In genomic region chr7:155296788-155297516, GRCh38 we compare ENCODE assay signal across 8 cellular contexts. TPM values are rescaled to one million over a fixed set of nuclear protein-coding genes. Genes with fewer than 3 reads are reported as not detected.
DNase-seq lines count a peak whose midpoint lies in the region; TF ChIP-seq lines count a peak whose summit lies in the region.

No MANE protein-coding gene starts in this region.

- POLR2A ChIA-PET in HEK293T (lab: Yijun Ruan, JAX), result interaction anchor here (0.6 to 3.5 kb wide), 22 partner anchors 9 to 288 kb away, joined by 3 to 28 read pairs (median 4); no protein-coding TSS in a partner anchor

- DNase-seq in HEK293T (ENCODE audit: extremely low spot score) (peak; percentile 92), MM.1S (peak; percentile 80), cerebellum (ENCODE audit: low spot score) (peak; percentile 40), kidney tubule cell (ENCODE audit: low spot score) (peak; percentile 86), NCI-H1436 (lab: John Stamatoyannopoulos, UW) (no peak)
- peak; percentile 82 for DNase-seq in activated CD4-positive, CD25-positive, alpha-beta regulatory T cell treated with anti-CD3 and anti-CD28 coated beads, Interleukin-2, amount 50 U/mL, for 72 hours
- DNase-seq in stimulated activated CD4-positive, alpha-beta T cell treated with anti-CD3 and anti-CD28 coated beads, Interleukin-2, amount 100 ng/mL, for 48 hours, result peak; percentile 71 to 73

- peaks cover 37% of the 10 kb centered on the region for H3K79me2 ChIP-seq in MM.1S (ENCODE audit: low read length)

- peak overlapping the region; percentile 85 for H3K4me3 ChIP-seq in GM12875 (ENCODE audit: low read depth, low read length)
- H3K4me3 ChIP-seq in MM.1S (ENCODE audit: low read length), result peak overlapping the region; percentile 75

- H3K27ac ChIP-seq in MM.1S (ENCODE audit: low read length), result peak overlapping the region; percentile 87

- H3K36me3 ChIP-seq in MM.1S (replicated peaks; ENCODE audit: insufficient read depth, low read length), result peaks cover 12% of the 10 kb centered on the region; the same call in 1 of the 2 replicates

- H3K9me2 ChIP-seq in MM.1S (replicated peaks; ENCODE audit: insufficient read depth, low read length), result no peaks in the 10 kb centered on the region

- peaks cover 19% of the 10 kb centered on the region for H3K4me1 ChIP-seq in MM.1S (ENCODE audit: low read length)

- peak overlapping the region; percentile 85 for H3K4me2 ChIP-seq in MM.1S (ENCODE audit: low read depth, low read length)

- no peaks in the 10 kb centered on the region for H3K27me3 ChIP-seq in MM.1S (replicated peaks; ENCODE audit: insufficient read depth, low read length)

- TF ChIP-seq CTCF in GM12875 (IDR thresholded peaks at IDR 0.05; ENCODE audit: borderline replicate concordance, insufficient read depth, low read depth, low read length) (peak; percentile 30), MM.1S (IDR thresholded peaks at IDR 0.05; ENCODE audit: low read length) (0 out of 2 replicates have a peak, but pooled peaks have one; percentile 4)

- H3K9ac ChIP-seq in MM.1S (ENCODE audit: low read length), result peak overlapping the region; percentile 83

- H4K20me1 ChIP-seq in MM.1S (ENCODE audit: insufficient read depth, low read length), result peaks cover 16% of the 10 kb centered on the region

- H2AFZ ChIP-seq in MM.1S (ENCODE audit: low read length), result peak overlapping the region; percentile 71

- H3F3A ChIP-seq in MM.1S (ENCODE audit: insufficient read depth, low read length), result peaks cover 39% of the 10 kb centered on the region

- CTCF ChIA-PET in HEK293T (lab: Yijun Ruan, JAX), result interaction anchor here (0.6 to 1.0 kb wide), 2 partner anchors 92 to 388 kb away, joined by 3 read pairs; no protein-coding TSS in a partner anchor

- H3K9me3 ChIP-seq in MM.1S (replicated peaks; ENCODE audit: insufficient read depth, low read length), result no peaks in the 10 kb centered on the region

TF ChIP-seq in HEK293T, 16 proteins besides CTCF, POLR2A, EP300 and RAD21:
- TF ChIP-seq TARDBP (IDR thresholded peaks at IDR 0.05) (no peak), CTBP1 (IDR thresholded peaks at IDR 0.05; ENCODE audit: borderline replicate concordance) (peak; percentile 37; the same call in 1 of the 2 replicates)

RNA-seq across cellular contexts. Expression of gene INSIG1, which starts 0.7 kb away (rescaled TPM):
- total RNA-seq in cerebellum, result 42.6 TPM
